Comparison of ENCODE assay signal across 8 cellular contexts in genomic region chr5:143402464-143403356, GRCh38. TPM values are rescaled to one million over a fixed set of nuclear protein-coding genes. Genes with fewer than 3 reads are reported as not detected.
A peak's percentile ranks its signal among the peaks of the same experiment; 100 is the strongest.
DNase-seq lines count a peak whose midpoint lies in the region; ATAC-seq and TF ChIP-seq lines count a peak whose summit lies in the region.

No MANE protein-coding gene starts in this region.

- DNase-seq in M059J (ENCODE audit: low read depth): peak; percentile 60
- DNase-seq in UCSD-AML1 (lab: John Stamatoyannopoulos, UW; ENCODE audit: unreplicated experiment): peak; percentile 67
- DNase-seq in brain microvascular endothelial cell: peak; percentile 57
- no peak for DNase-seq in skeletal muscle cell (ENCODE audit: low read depth)

- in situ Hi-C loops in brain microvascular endothelial cell (cut with HindIII; ENCODE audit: low pct_ligation_motif_present, low sequenced_read_pairs): no loop called here

- H3K36me3 ChIP-seq in ES-I3 (ENCODE audit: insufficient read depth, low read length) (no peaks in the 10 kb centered on the region), brain microvascular endothelial cell (replicated peaks) (peaks cover 6% of the 10 kb centered on the region), iPS-20b (ENCODE audit: insufficient read depth, low read depth, low read length) (no peaks in the 10 kb centered on the region)

- H3K4me3 ChIP-seq in brain microvascular endothelial cell (ENCODE audit: low read depth, low read length): peak overlapping the region; percentile 80
- peak overlapping the region; percentile 80 for H3K4me3 ChIP-seq in iPS-20b (ENCODE audit: low read length)
- H3K4me3 ChIP-seq in skeletal muscle cell (ENCODE audit: low read depth, low read length): peak overlapping the region; percentile 82

- ATAC-seq in HG03095 (IDR thresholded peaks at IDR 0.05; ENCODE audit: unreplicated experiment) (no peak), HG03520 (IDR thresholded peaks at IDR 0.05; ENCODE audit: unreplicated experiment) (no peak)

- peak overlapping the region; percentile 93 for H3K27ac ChIP-seq in brain microvascular endothelial cell
- no peak overlapping the region for H3K27ac ChIP-seq in iPS-20b (ENCODE audit: low read length)

- H3K9ac ChIP-seq in ES-I3 (ENCODE audit: low read depth, low read length): peak overlapping the region; percentile 82
- H3K9ac ChIP-seq in iPS-20b (ENCODE audit: low read depth, low read length): no peak overlapping the region; the same call in 1 of the 2 replicates

- H3K9me3 ChIP-seq in ES-I3 (ENCODE audit: control insufficient read depth, insufficient read depth, low read length) (no peaks in the 10 kb centered on the region), iPS-20b (ENCODE audit: insufficient read depth, low read depth, low read length) (no peaks in the 10 kb centered on the region)

- H3K4me1 ChIP-seq in ES-I3 (ENCODE audit: insufficient read depth, low read length) (peaks cover 16% of the 10 kb centered on the region), iPS-20b (ENCODE audit: insufficient read depth, low read length) (peaks cover 38% of the 10 kb centered on the region)

- TF ChIP-seq CTCF in brain microvascular endothelial cell (IDR thresholded peaks at IDR 0.05; ENCODE audit: low read depth, low read length, missing control alignments): peak; percentile 22

- H3K27me3 ChIP-seq in brain microvascular endothelial cell (replicated peaks) (no peaks in the 10 kb centered on the region), iPS-20b (ENCODE audit: insufficient read depth, low read length) (peaks cover 47% of the 10 kb centered on the region)

RNA-seq across cellular contexts. Expression of gene NR3C1, which starts 0.8 kb away (rescaled TPM):
- total RNA-seq in M059J (2014; rRNA removed; shearing (Covaris generic)): 48.0 and 65.3 TPM in 2 replicates
